1 cellular context compared by ENCODE assay signal in the genomic region with DNA sequence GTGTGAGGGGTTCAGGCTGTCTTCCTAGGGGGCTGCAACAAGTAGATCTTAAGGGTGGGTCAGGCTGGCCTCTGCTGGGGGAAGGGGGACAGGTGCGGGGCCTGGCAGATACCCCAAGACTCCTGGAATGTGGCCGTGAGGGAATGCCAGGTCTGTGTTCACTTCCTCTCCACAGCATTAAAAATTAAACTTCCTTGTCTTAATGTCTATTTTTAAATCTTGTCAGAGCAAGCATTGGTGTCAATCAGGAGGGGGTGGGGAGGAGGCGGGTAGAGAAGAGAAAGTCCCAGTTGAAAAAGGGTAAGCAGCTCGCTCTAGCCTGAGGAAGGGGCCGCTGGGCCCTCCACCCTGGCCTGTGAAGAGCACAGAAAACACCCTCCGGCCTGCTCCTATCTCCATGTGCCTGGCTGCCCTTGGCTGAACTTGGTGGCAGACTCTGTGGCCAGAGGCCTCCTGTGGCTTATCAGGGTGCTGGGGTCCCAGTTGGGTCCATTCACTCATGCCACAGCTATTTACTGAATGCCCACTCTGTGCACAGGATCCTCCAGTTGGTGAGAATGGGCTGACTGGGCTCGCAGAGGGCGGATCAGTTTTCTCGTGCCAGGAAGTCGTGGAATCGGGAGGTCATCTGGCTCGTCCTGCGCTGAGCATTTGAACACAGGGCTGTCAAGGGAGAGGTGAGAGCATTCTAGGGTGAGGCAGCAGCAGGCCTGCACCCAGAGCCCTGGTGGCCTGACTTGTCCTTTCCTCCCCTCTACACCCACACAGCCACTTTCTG.
TF ChIP-seq lines count a peak whose summit lies in the region.

No MANE protein-coding gene starts in this region.

TF ChIP-seq in PFSK-1, 5 proteins besides CTCF, POLR2A, EP300 and RAD21 (continued from another document):
- no peak for TF ChIP-seq REST (IDR thresholded peaks at IDR 0.05; ENCODE audit: insufficient read depth in 1 of 2, low read depth in 2 of 2, low read length in 2 of 2)
- TF ChIP-seq TAF1 (IDR thresholded peaks at IDR 0.05; ENCODE audit: borderline replicate concordance, insufficient read depth, low read length): no peak
